1 cellular context compared by ENCODE assay signal in the genomic region with DNA sequence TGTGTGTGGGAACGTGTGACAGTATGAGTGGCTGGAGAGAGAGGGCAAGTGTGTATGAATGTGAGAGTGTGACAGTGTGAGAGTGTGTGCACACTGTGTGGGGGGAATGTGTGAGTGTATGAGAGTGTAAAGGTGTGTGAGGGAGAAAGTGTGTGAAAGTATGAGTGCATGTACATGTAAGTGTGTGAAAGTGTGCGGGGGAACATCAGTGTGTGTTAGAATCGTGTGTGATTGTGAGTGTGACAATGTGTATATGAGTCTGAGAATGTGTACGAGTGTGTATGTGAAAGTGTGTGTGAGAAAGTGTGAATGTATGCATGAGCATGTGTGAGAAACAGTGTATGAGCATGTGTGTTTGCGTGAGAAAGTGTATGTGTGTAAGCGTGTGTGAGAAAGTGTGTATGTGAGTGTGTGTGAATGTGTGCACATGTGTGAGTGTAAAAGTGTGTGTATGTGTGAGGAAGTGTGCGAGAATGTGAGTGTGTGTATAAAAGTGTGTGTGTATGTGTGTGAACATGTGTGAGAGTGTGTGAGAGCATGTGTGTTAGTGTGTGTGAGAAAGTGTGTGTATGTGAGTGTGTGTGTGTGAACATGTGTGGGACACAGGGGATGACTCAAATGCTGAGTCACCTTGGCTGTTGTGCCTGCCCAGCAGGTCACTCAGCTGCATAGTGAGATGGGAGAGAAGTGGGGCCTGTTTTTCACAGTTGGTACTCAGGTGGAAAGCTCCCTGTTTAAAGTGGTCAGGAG.
TF ChIP-seq lines count a peak whose summit lies in the region.

No MANE protein-coding gene starts in this region.

TF ChIP-seq in IMR-90, 13 proteins besides CTCF, POLR2A, EP300 and RAD21 (continued from another document):
- TF ChIP-seq CHD1 (IDR thresholded peaks at IDR 0.05; ENCODE audit: low read depth, low read length) (no peak), MAFK (IDR thresholded peaks at IDR 0.05; ENCODE audit: low read depth, low read length) (peak; percentile 45; the same call in 1 of the 2 replicates), MAZ (IDR thresholded peaks at IDR 0.05; ENCODE audit: borderline replicate concordance, low read depth, low read length) (no peak), FOS (IDR thresholded peaks at IDR 0.05; ENCODE audit: low read depth, low read length) (peak; percentile 72), NFE2L2 (IDR thresholded peaks at IDR 0.05; ENCODE audit: low read depth, low read length) (peak; percentile 90), RFX5 (IDR thresholded peaks at IDR 0.05; ENCODE audit: low read depth, low read length) (no peak), RCOR1 (IDR thresholded peaks at IDR 0.05; ENCODE audit: insufficient replicate concordance, low read length) (no peak), CEBPB (IDR thresholded peaks at IDR 0.05; ENCODE audit: low read depth, low read length) (no peak), MXI1 (IDR thresholded peaks at IDR 0.05; ENCODE audit: borderline replicate concordance, low read depth, low read length) (no peak)
- TF ChIP-seq, protein P1, sequence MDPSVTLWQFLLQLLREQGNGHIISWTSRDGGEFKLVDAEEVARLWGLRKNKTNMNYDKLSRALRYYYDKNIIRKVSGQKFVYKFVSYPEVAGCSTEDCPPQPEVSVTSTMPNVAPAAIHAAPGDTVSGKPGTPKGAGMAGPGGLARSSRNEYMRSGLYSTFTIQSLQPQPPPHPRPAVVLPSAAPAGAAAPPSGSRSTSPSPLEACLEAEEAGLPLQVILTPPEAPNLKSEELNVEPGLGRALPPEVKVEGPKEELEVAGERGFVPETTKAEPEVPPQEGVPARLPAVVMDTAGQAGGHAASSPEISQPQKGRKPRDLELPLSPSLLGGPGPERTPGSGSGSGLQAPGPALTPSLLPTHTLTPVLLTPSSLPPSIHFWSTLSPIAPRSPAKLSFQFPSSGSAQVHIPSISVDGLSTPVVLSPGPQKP (IDR thresholded peaks at IDR 0.05; ENCODE audit: borderline replicate concordance, low read depth, low read length): no peak
TF ChIP-seq in IMR-90: peak in this region for 3.
